In the genomic region with DNA sequence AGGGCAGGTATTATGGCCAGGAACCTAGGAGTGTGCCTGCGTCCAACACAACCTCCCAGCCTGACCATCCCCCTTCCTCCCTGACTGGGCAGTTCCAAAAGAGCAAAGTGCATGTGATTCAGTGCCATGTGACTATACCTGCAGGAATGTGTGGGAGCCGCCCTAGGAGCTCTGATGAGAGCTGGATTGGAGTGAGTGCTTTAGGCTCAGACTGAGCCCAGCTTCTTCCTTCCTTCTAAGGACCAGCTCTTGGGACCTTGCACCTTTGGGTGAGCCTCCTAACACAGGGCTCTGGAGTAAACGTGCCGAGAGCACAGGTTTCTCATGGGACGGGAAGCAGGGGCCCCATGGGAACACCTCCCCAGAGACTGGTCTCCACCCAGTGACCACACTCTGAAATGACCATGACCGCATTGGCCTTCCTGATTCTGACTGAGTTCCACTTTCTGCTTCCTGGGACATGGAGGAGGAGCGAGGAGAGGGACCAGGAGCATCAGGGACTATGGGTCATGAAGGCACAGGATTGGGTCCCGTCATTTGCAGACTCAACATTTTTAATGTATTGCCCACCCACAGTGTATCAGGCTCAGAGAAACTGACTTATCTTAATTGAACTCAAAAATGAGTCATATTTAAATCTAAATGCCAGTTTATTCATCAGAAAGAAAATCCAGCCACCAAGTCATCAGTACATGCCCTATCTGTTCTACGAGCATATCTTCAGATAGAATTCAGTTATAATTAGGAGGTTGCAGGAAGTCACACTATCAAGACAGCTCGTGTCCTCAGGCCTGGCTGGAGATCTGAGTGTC, we compare ENCODE assay signal across 1 cellular context.
TF ChIP-seq lines count a peak whose summit lies in the region.

No MANE protein-coding gene starts in this region.

TF ChIP-seq in HepG2, 621 proteins besides CTCF, POLR2A, EP300 and RAD21 (continued from another document and continues in another):
- TF ChIP-seq, protein P1, sequence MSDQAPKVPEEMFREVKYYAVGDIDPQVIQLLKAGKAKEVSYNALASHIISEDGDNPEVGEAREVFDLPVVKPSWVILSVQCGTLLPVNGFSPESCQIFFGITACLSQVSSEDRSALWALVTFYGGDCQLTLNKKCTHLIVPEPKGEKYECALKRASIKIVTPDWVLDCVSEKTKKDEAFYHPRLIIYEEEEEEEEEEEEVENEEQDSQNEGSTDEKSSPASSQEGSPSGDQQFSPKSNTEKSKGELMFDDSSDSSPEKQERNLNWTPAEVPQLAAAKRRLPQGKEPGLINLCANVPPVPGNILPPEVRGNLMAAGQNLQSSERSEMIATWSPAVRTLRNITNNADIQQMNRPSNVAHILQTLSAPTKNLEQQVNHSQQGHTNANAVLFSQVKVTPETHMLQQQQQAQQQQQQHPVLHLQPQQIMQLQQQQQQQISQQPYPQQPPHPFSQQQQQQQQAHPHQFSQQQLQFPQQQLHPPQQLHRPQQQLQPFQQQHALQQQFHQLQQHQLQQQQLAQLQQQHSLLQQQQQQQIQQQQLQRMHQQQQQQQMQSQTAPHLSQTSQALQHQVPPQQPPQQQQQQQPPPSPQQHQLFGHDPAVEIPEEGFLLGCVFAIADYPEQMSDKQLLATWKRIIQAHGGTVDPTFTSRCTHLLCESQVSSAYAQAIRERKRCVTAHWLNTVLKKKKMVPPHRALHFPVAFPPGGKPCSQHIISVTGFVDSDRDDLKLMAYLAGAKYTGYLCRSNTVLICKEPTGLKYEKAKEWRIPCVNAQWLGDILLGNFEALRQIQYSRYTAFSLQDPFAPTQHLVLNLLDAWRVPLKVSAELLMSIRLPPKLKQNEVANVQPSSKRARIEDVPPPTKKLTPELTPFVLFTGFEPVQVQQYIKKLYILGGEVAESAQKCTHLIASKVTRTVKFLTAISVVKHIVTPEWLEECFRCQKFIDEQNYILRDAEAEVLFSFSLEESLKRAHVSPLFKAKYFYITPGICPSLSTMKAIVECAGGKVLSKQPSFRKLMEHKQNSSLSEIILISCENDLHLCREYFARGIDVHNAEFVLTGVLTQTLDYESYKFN (CRISPR knock-in tag; conservative IDR thresholded peaks at IDR 0.05) = peak; percentile 53
- TF ChIP-seq XRCC5 (optimal IDR thresholded peaks at IDR 0.05; ENCODE audit: low read length) (peak; percentile 68), ZBTB1 (CRISPR knock-in tag; IDR thresholded peaks at IDR 0.05; ENCODE audit: borderline replicate concordance) (no peak), ZEB1 (IDR thresholded peaks at IDR 0.05; ENCODE audit: insufficient replicate concordance, low read depth) (peak; percentile 84), KLF13 (CRISPR knock-in tag; IDR thresholded peaks at IDR 0.05) (no peak), MAFF (IDR thresholded peaks at IDR 0.05; ENCODE audit: low read depth, low read length) (peak; percentile 55), ZNF124 (CRISPR knock-in tag; IDR thresholded peaks at IDR 0.05) (no peak), ZNF225 (CRISPR knock-in tag; IDR thresholded peaks at IDR 0.05) (0 out of 2 replicates have a peak, but pooled peaks have one; percentile 54), SALL2 (CRISPR knock-in tag; IDR thresholded peaks at IDR 0.05) (no peak), HDAC1 (CRISPR knock-in tag; IDR thresholded peaks at IDR 0.05) (0 out of 2 replicates have a peak, but pooled peaks have one; percentile 29), ATF5 (CRISPR knock-in tag; IDR thresholded peaks at IDR 0.05; ENCODE audit: low read depth) (no peak), ZNF563 (CRISPR knock-in tag; IDR thresholded peaks at IDR 0.05) (no peak), ZNF710 (CRISPR knock-in tag; IDR thresholded peaks at IDR 0.05; ENCODE audit: borderline replicate concordance) (no peak), MXI1 (IDR thresholded peaks at IDR 0.05; ENCODE audit: borderline replicate concordance, low read depth, low read length) (0 out of 3 replicates have a peak, but pooled peaks have one; percentile 21), YEATS4 (CRISPR knock-in tag; IDR thresholded peaks at IDR 0.05; ENCODE audit: borderline replicate concordance) (0 out of 2 replicates have a peak, but pooled peaks have one; percentile 6), SOX5 (CRISPR knock-in tag; IDR thresholded peaks at IDR 0.05; ENCODE audit: borderline replicate concordance) (peak; percentile 38; the same call in 1 of the 2 replicates), EHMT2 (IDR thresholded peaks at IDR 0.05; ENCODE audit: borderline replicate concordance, low read depth, low read length) (peak; percentile 62; the same call in 1 of the 2 replicates), ZNF616 (CRISPR knock-in tag; IDR thresholded peaks at IDR 0.05; ENCODE audit: low read depth) (no peak), WIZ (CRISPR knock-in tag; IDR thresholded peaks at IDR 0.05) (no peak), HOXA5 (CRISPR knock-in tag; IDR thresholded peaks at IDR 0.05) (no peak), TEAD3 (CRISPR knock-in tag; optimal IDR thresholded peaks at IDR 0.05; ENCODE audit: borderline replicate concordance) (peak; percentile 97), KLF16 (CRISPR knock-in tag; IDR thresholded peaks at IDR 0.05) (0 out of 4 replicates have a peak, but pooled peaks of 1 of the 2 experiments have one; percentile 61), HIVEP1 (CRISPR knock-in tag; IDR thresholded peaks at IDR 0.05) (no peak), ZNF574 (CRISPR knock-in tag; IDR thresholded peaks at IDR 0.05) (no peak), ZNF703 (CRISPR knock-in tag; IDR thresholded peaks at IDR 0.05; ENCODE audit: borderline replicate concordance) (no peak), NFIC (IDR thresholded peaks at IDR 0.05; ENCODE audit: low read length) (no peak), FOXO1 (CRISPR knock-in tag; IDR thresholded peaks at IDR 0.05) (no peak), RELA (CRISPR knock-in tag; IDR thresholded peaks at IDR 0.05) (no peak), FOSL2 (CRISPR knock-in tag; IDR thresholded peaks at IDR 0.05) (peak; percentile 97), ZNF839 (CRISPR knock-in tag; IDR thresholded peaks at IDR 0.05; ENCODE audit: borderline replicate concordance) (no peak), STAT6 (CRISPR knock-in tag; IDR thresholded peaks at IDR 0.05; ENCODE audit: borderline replicate concordance) (no peak), TBX3 (IDR thresholded peaks at IDR 0.05; ENCODE audit: borderline replicate concordance) (no peak), IRF2 (CRISPR knock-in tag; IDR thresholded peaks at IDR 0.05) (0 out of 2 replicates have a peak, but pooled peaks have one; percentile 55), DMAP1 (CRISPR knock-in tag; IDR thresholded peaks at IDR 0.05) (peak; percentile 81), MAFG (CRISPR knock-in tag; IDR thresholded peaks at IDR 0.05) (no peak), RXRA (CRISPR knock-in tag; IDR thresholded peaks at IDR 0.05) (0 out of 2 replicates have a peak, but pooled peaks have one; percentile 45), KAT7 (CRISPR knock-in tag; IDR thresholded peaks at IDR 0.05; ENCODE audit: borderline replicate concordance) (no peak), PHF8 (CRISPR knock-in tag; IDR thresholded peaks at IDR 0.05) (no peak), MIER3 (CRISPR knock-in tag; IDR thresholded peaks at IDR 0.05; ENCODE audit: borderline replicate concordance) (0 out of 2 replicates have a peak, but pooled peaks have one; percentile 43), HOMEZ (CRISPR knock-in tag; IDR thresholded peaks at IDR 0.05; ENCODE audit: low read depth) (peak; percentile 41; the same call in 1 of the 2 replicates), BHLHE40 (IDR thresholded peaks at IDR 0.05; ENCODE audit: low read length) (peak; percentile 58), ZNF878 (CRISPR knock-in tag; IDR thresholded peaks at IDR 0.05) (peak; percentile 56; the same call in 1 of the 2 replicates), ZNF468 (CRISPR knock-in tag; IDR thresholded peaks at IDR 0.05) (no peak), MYNN (CRISPR knock-in tag; IDR thresholded peaks at IDR 0.05; ENCODE audit: low read depth) (no peak), ZNF766 (CRISPR knock-in tag; IDR thresholded peaks at IDR 0.05; ENCODE audit: borderline replicate concordance) (no peak), MTF1 (CRISPR knock-in tag; IDR thresholded peaks at IDR 0.05) (no peak)
- TF ChIP-seq, protein P2, sequence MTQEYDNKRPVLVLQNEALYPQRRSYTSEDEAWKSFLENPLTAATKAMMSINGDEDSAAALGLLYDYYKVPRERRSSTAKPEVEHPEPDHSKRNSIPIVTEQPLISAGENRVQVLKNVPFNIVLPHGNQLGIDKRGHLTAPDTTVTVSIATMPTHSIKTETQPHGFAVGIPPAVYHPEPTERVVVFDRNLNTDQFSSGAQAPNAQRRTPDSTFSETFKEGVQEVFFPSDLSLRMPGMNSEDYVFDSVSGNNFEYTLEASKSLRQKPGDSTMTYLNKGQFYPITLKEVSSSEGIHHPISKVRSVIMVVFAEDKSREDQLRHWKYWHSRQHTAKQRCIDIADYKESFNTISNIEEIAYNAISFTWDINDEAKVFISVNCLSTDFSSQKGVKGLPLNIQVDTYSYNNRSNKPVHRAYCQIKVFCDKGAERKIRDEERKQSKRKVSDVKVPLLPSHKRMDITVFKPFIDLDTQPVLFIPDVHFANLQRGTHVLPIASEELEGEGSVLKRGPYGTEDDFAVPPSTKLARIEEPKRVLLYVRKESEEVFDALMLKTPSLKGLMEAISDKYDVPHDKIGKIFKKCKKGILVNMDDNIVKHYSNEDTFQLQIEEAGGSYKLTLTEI (CRISPR knock-in tag; conservative IDR thresholded peaks at IDR 0.05) = no peak
- TF ChIP-seq, protein P3, sequence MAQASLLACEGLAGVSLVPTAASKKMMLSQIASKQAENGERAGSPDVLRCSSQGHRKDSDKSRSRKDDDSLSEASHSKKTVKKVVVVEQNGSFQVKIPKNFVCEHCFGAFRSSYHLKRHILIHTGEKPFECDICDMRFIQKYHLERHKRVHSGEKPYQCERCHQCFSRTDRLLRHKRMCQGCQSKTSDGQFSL (CRISPR knock-in tag; IDR thresholded peaks at IDR 0.05) = no peak
